ENCODE assay signal across 8 cellular contexts in the genomic region with DNA sequence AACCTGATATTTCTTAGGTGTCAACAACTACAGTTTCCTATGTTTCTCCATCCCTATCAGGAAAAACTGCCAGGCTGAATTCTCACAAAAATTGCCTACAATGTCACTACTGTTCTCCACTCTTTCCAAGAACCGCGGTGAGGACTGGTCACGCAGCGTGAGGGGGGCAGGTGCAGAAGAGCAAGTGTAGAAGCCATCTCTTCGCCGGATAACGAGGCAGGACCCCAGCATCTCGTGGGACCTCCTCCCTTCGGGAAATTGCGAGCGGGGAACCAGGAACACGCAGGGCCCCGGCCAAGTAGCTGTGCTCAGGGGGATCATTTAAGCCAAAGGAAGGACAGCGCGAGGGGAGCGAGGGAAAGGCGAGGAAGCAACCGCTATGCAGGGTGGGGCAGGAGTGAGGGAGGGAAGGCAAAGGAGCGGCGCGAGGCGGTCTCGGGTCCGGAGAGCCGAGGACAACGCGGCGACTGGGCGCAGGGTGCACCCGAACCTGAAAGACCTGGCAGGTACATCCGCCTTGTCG. TPM values are rescaled to one million over a fixed set of nuclear protein-coding genes. Genes with fewer than 3 reads are reported as not detected.
DNase-seq lines count a peak whose midpoint lies in the region; ATAC-seq and TF ChIP-seq lines count a peak whose summit lies in the region.

No MANE protein-coding gene starts in this region.

- no peaks in the 10 kb centered on the region for H3K36me3 ChIP-seq in SU-DHL-6 (ENCODE audit: low read length)

- H3K9me3 Mint-ChIP-seq in CD14-positive monocyte (no peaks in the 10 kb centered on the region), natural killer cell (no peaks in the 10 kb centered on the region)

- no peak for TF ChIP-seq CTCF in CD14-positive monocyte (IDR thresholded peaks at IDR 0.05)
- no peak for TF ChIP-seq CTCF in SU-DHL-6 (IDR thresholded peaks at IDR 0.05; ENCODE audit: insufficient read depth, low read length, poor library complexity, severe bottlenecking)
- TF ChIP-seq CTCF in natural killer cell (IDR thresholded peaks at IDR 0.05): no peak

- H4K20me1 ChIP-seq in SU-DHL-6 (ENCODE audit: low read depth, low read length): no peaks in the 10 kb centered on the region

- no peaks in the 10 kb centered on the region for H3F3A ChIP-seq in SU-DHL-6 (ENCODE audit: insufficient read depth)

- peak overlapping the region; percentile 87 for H3K9ac ChIP-seq in SU-DHL-6 (ENCODE audit: low read length)

- H3K9me2 ChIP-seq in SU-DHL-6 (replicated peaks; ENCODE audit: insufficient read depth, low read length): no peaks in the 10 kb centered on the region

- H3K79me2 ChIP-seq in SU-DHL-6 (ENCODE audit: insufficient read depth, low read length): no peaks in the 10 kb centered on the region; the same call in 1 of the 2 replicates

- peaks cover 2 to 5% (median 5%) of the 10 kb centered on the region in 3 donors for H3K27me3 Mint-ChIP-seq in CD14-positive monocyte (ENCODE audit: low read depth in 3 of 3)
- H3K27me3 Mint-ChIP-seq in natural killer cell (ENCODE audit: low read depth in 2 of 2): no peaks in the 10 kb centered on the region

- peak overlapping the region; percentile 84 for H3K4me3 ChIP-seq in SU-DHL-6 (ENCODE audit: insufficient read depth, low read length, poor library complexity, severe bottlenecking)

- H3K36me3 Mint-ChIP-seq in CD14-positive monocyte (peaks cover 2 to 7% of the 10 kb centered on the region in 2 donors), natural killer cell (no peaks in the 10 kb centered on the region)

- H3K4me1 Mint-ChIP-seq in CD14-positive monocyte (peaks cover 75% of the 10 kb centered on the region), natural killer cell (peaks cover 63 to 67% of the 10 kb centered on the region in 2 donors)

- H3K4me2 ChIP-seq in SU-DHL-6 (ENCODE audit: low read depth, low read length, poor library complexity, severe bottlenecking): peak overlapping the region; percentile 80

- H3K4me3 Mint-ChIP-seq in CD14-positive monocyte (peak overlapping the region; percentile 96 to 97), natural killer cell (peak overlapping the region; percentile 83)

- H3K27ac ChIP-seq in SU-DHL-6 (ENCODE audit: low read depth, low read length): no peak overlapping the region
- peak overlapping the region; percentile 72 for H3K27ac ChIP-seq in epithelial cell of prostate

- peak; percentile 35 for ATAC-seq in GM19023 (IDR thresholded peaks at IDR 0.05; ENCODE audit: unreplicated experiment)
- ATAC-seq in HG03139 (IDR thresholded peaks at IDR 0.05; ENCODE audit: unreplicated experiment): peak; percentile 15
- ATAC-seq in natural killer cell: peak; percentile 0 to 5 (median 4)

- H2AFZ ChIP-seq in SU-DHL-6 (ENCODE audit: low read depth, low read length, severe bottlenecking): peak overlapping the region; percentile 81

- no peaks in the 10 kb centered on the region for H3K9me3 ChIP-seq in SU-DHL-6 (ENCODE audit: insufficient read depth, low read length)

- intact Hi-C loops in CD14-positive monocyte (cut with micrococcal nuclease): loop anchor here (2.0 to 10.0 kb wide), 8 partner anchors 203 to 705 kb away; a partner anchor contains a TSS
- intact Hi-C loops in natural killer cell (cut with micrococcal nuclease): loop anchor here (1.0 to 2.0 kb wide), 6 partner anchors 31 to 255 kb away; a partner anchor contains a TSS

- no peaks in the 10 kb centered on the region for H3K27me3 ChIP-seq in SU-DHL-6 (ENCODE audit: low read length)

- peak overlapping the region; percentile 94 to 98 (median 97) for H3K27ac Mint-ChIP-seq in CD14-positive monocyte
- H3K27ac Mint-ChIP-seq in natural killer cell: peak overlapping the region; percentile 93 to 94

- no peak for DNase-seq in CD14-positive monocyte (ENCODE audit: low spot score)
- no peak for DNase-seq in epithelial cell of prostate (ENCODE audit: low read depth, low spot score)
- DNase-seq in natural killer cell: peak; percentile 29
- no peak for DNase-seq in cerebellum (ENCODE audit: low spot score)
- DNase-seq in middle frontal gyrus (ENCODE audit: extremely low spot score, low spot score): no peak

RNA-seq across cellular contexts. Expression of a gene that starts 0.6 kb away (rescaled TPM):
- polyA plus RNA-seq in CD14-positive monocyte: 10 to 100 TPM; 73.2 to 74.0 TPM
- total RNA-seq in natural killer cell (100 to 1,000 TPM; 205 to 212 (median 207) TPM), cerebellum (49.2 TPM)

RNA-seq across cellular contexts. Expression of a gene that starts 42.9 kb away (rescaled TPM):
- polyA plus RNA-seq in CD14-positive monocyte: 1 to 10 TPM; 1.8 to 3.2 TPM
- total RNA-seq in natural killer cell (100 to 1,000 TPM; 590 to 700 (median 619) TPM), cerebellum (not detected)

Comparison
In these comparisons a context has a peak if more than half of its experiments do, and no peak if none do; other contexts are left out.
1. RNA of a gene that starts 42.9 kb away (total RNA-seq): 590 to 700 TPM in natural killer cell; not detected in cerebellum (single experiment); every median in the first group is over 100 times any median in the second.
2. Peak in every context shown above with its lines, with median percentiles within 50 percentile points of each other: ATAC-seq.